In the genomic region with DNA sequence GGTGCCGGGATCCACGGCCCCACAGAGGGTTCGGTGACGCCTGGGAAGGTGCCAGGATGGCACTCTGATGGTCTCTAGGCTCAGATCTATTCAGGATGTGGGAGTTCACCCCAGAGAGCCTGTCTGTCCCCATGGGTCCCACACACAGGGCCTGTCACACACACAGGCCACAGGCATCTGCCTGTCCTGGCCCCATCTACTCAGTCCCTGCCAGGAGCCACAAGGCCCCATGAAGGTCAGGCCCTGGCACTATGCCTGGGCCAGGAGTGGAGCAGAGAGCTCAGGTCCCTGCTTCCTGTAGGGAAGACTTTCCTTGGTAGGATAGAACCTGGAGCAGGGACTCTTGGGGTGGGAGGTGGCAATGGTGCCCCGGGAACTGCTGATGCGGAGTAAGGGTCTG, we compare ENCODE assay signal across 19 cellular contexts. TPM values are rescaled to one million over a fixed set of nuclear protein-coding genes. Genes with fewer than 3 reads are reported as not detected.
DNase-seq lines count a peak whose midpoint lies in the region; ATAC-seq and TF ChIP-seq lines count a peak whose summit lies in the region.
"Had no signal": no experiment of that assay in that cellular context is flagged by ENCODE, and none has a peak within 500 bp of the region (broad histone marks: within the 10 kb centered on the region; RNA-seq: fewer than 3 reads in every experiment).

No MANE protein-coding gene starts in this region.

- no peak for DNase-seq in activated CD4-positive, alpha-beta T cell treated with anti-CD3 and anti-CD28 coated beads, Interleukin-2, amount 10 ng/mL, durations not matched to agents 7 days and 5 days
- no peak for DNase-seq in activated CD4-positive, alpha-beta T cell treated with anti-CD3 and anti-CD28 coated beads for 4 hours
- DNase-seq in RPMI8226 (peak; percentile 23), heart right ventricle (peak in 1 of 2 donors; percentile 62), aorta (no peak)
- DNase-seq: activated CD4-positive, CD25-positive, alpha-beta regulatory T cell; MM.1S; NCI-H2029; NCI-H69; PC-9; stimulated activated CD4-positive, alpha-beta T cell treated with anti-CD3 and anti-CD28 coated beads, Interleukin-4, amount 100 ng/mL, for 1 hour; SW 1271; trophoblast cell had no signal

- peak overlapping the region; percentile 57 for H3K27ac Mint-ChIP-seq in activated CD4-positive, alpha-beta T cell treated with anti-CD3 and anti-CD28 coated beads, Interleukin-2, amount 10 ng/mL, durations not matched to agents 7 days and 5 days
- peak overlapping the region; percentile 77 for H3K27ac Mint-ChIP-seq in stimulated activated memory B cell treated with anti-CD40 and anti-IgM and Interleukin-4, amounts not matched to agents 10 μg/mL and 1 μg/mL and 100 μg/mL, for 72 hours

- ATAC-seq in heart right ventricle, result peak; percentile 54 to 91 (median 88)
- no peak for ATAC-seq in stimulated activated memory B cell treated with anti-CD40 and anti-IgM and Interleukin-4, amounts not matched to agents 10 μg/mL and 1 μg/mL and 100 μg/mL, for 72 hours
- no peak for ATAC-seq in HG02571 (IDR thresholded peaks at IDR 0.05; ENCODE audit: unreplicated experiment)
- ATAC-seq in HG03095 (IDR thresholded peaks at IDR 0.05; ENCODE audit: unreplicated experiment), result no peak
- ATAC-seq in aorta (ENCODE audit: low FRiP score), result no peak

- no peaks in the 10 kb centered on the region for H3K27me3 ChIP-seq in heart right ventricle
- no peaks in the 10 kb centered on the region for H3K27me3 ChIP-seq in aorta (ENCODE audit: control insufficient read depth in 1 of 2, insufficient read depth in 2 of 2, low read length in 1 of 2)
- H3K27me3 ChIP-seq: neutrophil had no signal

- H3K27ac ChIP-seq in heart right ventricle (peak overlapping the region in 5 of 10 donors; percentile 7 to 53 (median 46)), aorta (ENCODE audit: low read depth in 1 of 2, low read length in 2 of 2) (no peak overlapping the region)
- H3K27ac ChIP-seq: coronary artery, PC-9 had no signal

- no peaks in the 10 kb centered on the region for H3K27me3 Mint-ChIP-seq in activated CD4-positive, alpha-beta T cell treated with anti-CD3 and anti-CD28 coated beads, Interleukin-2, amount 10 ng/mL, durations not matched to agents 7 days and 5 days
- no peaks in the 10 kb centered on the region for H3K27me3 Mint-ChIP-seq in stimulated activated memory B cell treated with anti-CD40 and anti-IgM and Interleukin-4, amounts not matched to agents 10 μg/mL and 1 μg/mL and 100 μg/mL, for 72 hours

- no peaks in the 10 kb centered on the region for H3K9me3 Mint-ChIP-seq in activated CD4-positive, alpha-beta T cell treated with anti-CD3 and anti-CD28 coated beads, Interleukin-2, amount 10 ng/mL, durations not matched to agents 7 days and 5 days
- H3K9me3 Mint-ChIP-seq in stimulated activated memory B cell treated with anti-CD40 and anti-IgM and Interleukin-4, amounts not matched to agents 10 μg/mL and 1 μg/mL and 100 μg/mL, for 72 hours, result no peaks in the 10 kb centered on the region
- H3K9me3 Mint-ChIP-seq: H9 had no signal

- intact Hi-C loops in heart right ventricle (cut with DNase I), result no loop called here
- intact Hi-C loops in aorta (cut with DNase I), result no loop called here

- H3K4me3 ChIP-seq in heart right ventricle (no peak overlapping the region), aorta (ENCODE audit: low read length in 2 of 2) (no peak overlapping the region)
- H3K4me3 ChIP-seq: coronary artery, PC-9 had no signal

- H3K9me3 ChIP-seq in heart right ventricle, result no peaks in the 10 kb centered on the region
- no peaks in the 10 kb centered on the region for H3K9me3 ChIP-seq in aorta (ENCODE audit: control insufficient read depth, low read length)
- H3K9me3 ChIP-seq: neutrophil had no signal

- CTCF ChIA-PET in activated CD4-positive, alpha-beta T cell treated with anti-CD3 and anti-CD28 coated beads, Interleukin-2, amount 10 ng/mL, durations not matched to agents 7 days and 5 days (lab: Charles Lee), result interaction anchor here (0.7 to 1.1 kb wide), 2 partner anchors 11 to 105 kb away, joined by 3 to 5 read pairs; no protein-coding TSS in a partner anchor

- 90 to 92% methylated on average over 6 of the region's 6 CpGs for WGBS in heart right ventricle, 2 donors
- 92 to 94% methylated on average over 6 of the region's 6 CpGs for WGBS in aorta, 2 donors

- H3K4me1 ChIP-seq in heart right ventricle, result peaks cover 0 to 40% (median 17%) of the 10 kb centered on the region in 9 donors
- H3K4me1 ChIP-seq in aorta (ENCODE audit: control insufficient read depth in 1 of 2, insufficient read depth in 2 of 2, low read length in 2 of 2), result no peaks in the 10 kb centered on the region

- peaks cover 68% of the 10 kb centered on the region for H3K4me1 Mint-ChIP-seq in activated CD4-positive, alpha-beta T cell treated with anti-CD3 and anti-CD28 coated beads, Interleukin-2, amount 10 ng/mL, durations not matched to agents 7 days and 5 days
- peaks cover 49% of the 10 kb centered on the region for H3K4me1 Mint-ChIP-seq in stimulated activated memory B cell treated with anti-CD40 and anti-IgM and Interleukin-4, amounts not matched to agents 10 μg/mL and 1 μg/mL and 100 μg/mL, for 72 hours

- H3K36me3 ChIP-seq in heart right ventricle (no peaks in the 10 kb centered on the region), aorta (ENCODE audit: control insufficient read depth in 1 of 2, insufficient read depth in 2 of 2, low read length in 1 of 2) (no peaks in the 10 kb centered on the region)
- H3K36me3 ChIP-seq: neutrophil had no signal

- H3K4me3 Mint-ChIP-seq in activated CD4-positive, alpha-beta T cell treated with anti-CD3 and anti-CD28 coated beads, Interleukin-2, amount 10 ng/mL, durations not matched to agents 7 days and 5 days, result no peak overlapping the region
- no peak overlapping the region for H3K4me3 Mint-ChIP-seq in stimulated activated memory B cell treated with anti-CD40 and anti-IgM and Interleukin-4, amounts not matched to agents 10 μg/mL and 1 μg/mL and 100 μg/mL, for 72 hours
- H3K4me3 Mint-ChIP-seq: H9 had no signal

- POLR2A ChIA-PET in activated CD4-positive, alpha-beta T cell treated with anti-CD3 and anti-CD28 coated beads, Interleukin-2, amount 10 ng/mL, durations not matched to agents 7 days and 5 days (lab: Charles Lee), result no interaction called here

- no peak for TF ChIP-seq CTCF in heart right ventricle (IDR thresholded peaks at IDR 0.05)

- peaks cover 14% of the 10 kb centered on the region for H3K36me3 Mint-ChIP-seq in activated CD4-positive, alpha-beta T cell treated with anti-CD3 and anti-CD28 coated beads, Interleukin-2, amount 10 ng/mL, durations not matched to agents 7 days and 5 days (ENCODE audit: low read depth)
- peaks cover 13% of the 10 kb centered on the region for H3K36me3 Mint-ChIP-seq in stimulated activated memory B cell treated with anti-CD40 and anti-IgM and Interleukin-4, amounts not matched to agents 10 μg/mL and 1 μg/mL and 100 μg/mL, for 72 hours

RNA-seq across cellular contexts. Expression of a gene that starts 49.0 kb away (rescaled TPM):
- 100 to 1,000 TPM; 148 to 153 TPM for total RNA-seq in activated CD4-positive, alpha-beta T cell treated with anti-CD3 and anti-CD28 coated beads, Interleukin-2, amount 10 ng/mL, durations not matched to agents 7 days and 5 days
- total RNA-seq in heart right ventricle (10 to 100 TPM; 35.1 to 82.5 (median 40.9) TPM), aorta (10 to 100 TPM; 62.3 to 65.8 TPM)
- polyA plus RNA-seq in heart right ventricle (10 to 100 TPM; 29.5 to 77.1 TPM), aorta (10 to 100 TPM; 20.9 to 26.0 TPM)

Comparison
In these comparisons a context has a peak if more than half of its experiments do, and no peak if none do; other contexts are left out.
1. ATAC-seq: peak in heart right ventricle (8 of 8); none in stimulated activated memory B cell treated with anti-CD40 and anti-IgM and Interleukin-4, amounts not matched to agents 10 μg/mL and 1 μg/mL and 100 μg/mL, for 72 hours (single experiment), HG02571 (single experiment), HG03095 (single experiment) and aorta (single experiment).